9 cellular contexts compared by ENCODE assay signal in genomic region chr2:43059183-43059897, GRCh38.
A peak's percentile ranks its signal among the peaks of the same experiment; 100 is the strongest.
DNase-seq lines count a peak whose midpoint lies in the region; ATAC-seq, FAIRE-seq and TF ChIP-seq lines count a peak whose summit lies in the region.
"Had no signal": no experiment of that assay in that cellular context is flagged by ENCODE, and none has a peak within 500 bp of the region (broad histone marks: within the 10 kb centered on the region; RNA-seq: fewer than 3 reads in every experiment).

No MANE protein-coding gene starts in this region.

- no peak for TF ChIP-seq EP300 in gastroesophageal sphincter (IDR thresholded peaks at IDR 0.05)

- peak overlapping the region in 3 of 4 donors; percentile 4 to 42 (median 28) for H3K27ac ChIP-seq in Peyer's patch
- H3K27ac ChIP-seq in gastroesophageal sphincter = peak overlapping the region in 3 of 4 donors; percentile 3 to 49 (median 42)
- H3K27ac ChIP-seq: PC-9 had no signal

- H3K4me3 ChIP-seq in Peyer's patch (no peak overlapping the region), gastroesophageal sphincter (no peak overlapping the region)
- H3K4me3 ChIP-seq: PC-9 had no signal

- no peaks in the 10 kb centered on the region for H3K9me3 ChIP-seq in Peyer's patch
- H3K9me3 ChIP-seq in gastroesophageal sphincter = peaks cover 0 to 8% (median 0%) of the 10 kb centered on the region in 3 donors

- DNase-seq in GM12891 (ENCODE audit: insufficient read length, low spot score) (peak; percentile 47), Peyer's patch (peak; percentile 40 to 71 (median 56)), renal cortical epithelial cell (ENCODE audit: low read depth) (peak; percentile 82), NCI-H1105 (lab: John Stamatoyannopoulos, UW) (no peak)
- DNase-seq in activated effector memory CD4-positive, alpha-beta T cell treated with anti-CD3 and anti-CD28 coated beads, Interleukin-2, amount 50 U/mL, for 16 hours = peak; percentile 78

- peaks cover 0 to 7% (median 0%) of the 10 kb centered on the region in 4 donors for H3K4me1 ChIP-seq in Peyer's patch
- peaks cover 0 to 28% (median 0%) of the 10 kb centered on the region in 3 donors for H3K4me1 ChIP-seq in gastroesophageal sphincter

- 50 to 55% methylated on average over 5 of the region's 12 CpGs for WGBS in gastroesophageal sphincter (ENCODE audit: low coverage in 1 of 2), 2 donors

- ATAC-seq in HG03175 (IDR thresholded peaks at IDR 0.05; ENCODE audit: unreplicated experiment) = peak; percentile 85
- peak; percentile 68 for ATAC-seq in gastroesophageal sphincter
- no peak for ATAC-seq in GM21515 (IDR thresholded peaks at IDR 0.05; ENCODE audit: unreplicated experiment)

- TF ChIP-seq POLR2A in GM12891 (IDR thresholded peaks at IDR 0.05; ENCODE audit: low read depth, low read length) (no peak), Peyer's patch (IDR thresholded peaks at IDR 0.05) (no peak), gastroesophageal sphincter (IDR thresholded peaks at IDR 0.05) (no peak)

- peak; percentile 86 for FAIRE-seq in GM12891 (lab: Jason Lieb, UNC)

- TF ChIP-seq CTCF in Peyer's patch (IDR thresholded peaks at IDR 0.05) (no peak), gastroesophageal sphincter (IDR thresholded peaks at IDR 0.05) (no peak)

- H3K27me3 ChIP-seq in Peyer's patch = no peaks in the 10 kb centered on the region
- H3K27me3 ChIP-seq in gastroesophageal sphincter = no peaks in the 10 kb centered on the region

- H3K36me3 ChIP-seq in Peyer's patch (no peaks in the 10 kb centered on the region), gastroesophageal sphincter (no peaks in the 10 kb centered on the region)

TF ChIP-seq in GM12891, 5 proteins besides CTCF, POLR2A, EP300 and RAD21:
- TF ChIP-seq SPI1 (IDR thresholded peaks at IDR 0.05; ENCODE audit: low read depth, low read length) (0 out of 2 replicates have a peak, but pooled peaks have one; percentile 1), POU2F2 (IDR thresholded peaks at IDR 0.05; ENCODE audit: low read depth, low read length) (no peak)
